12 cellular contexts compared by ENCODE assay signal in genomic region chr11:80702264-80702663, GRCh38.
"Had no signal": no experiment of that assay in that cellular context is flagged by ENCODE, and none has a peak within 500 bp of the region (broad histone marks: within the 10 kb centered on the region; RNA-seq: fewer than 3 reads in every experiment).

No MANE protein-coding gene starts in this region.

- H3K4me3 ChIP-seq: esophagus muscularis mucosa, heart right ventricle, upper lobe of left lung had no signal

- H3K27me3 ChIP-seq: esophagus muscularis mucosa, heart right ventricle, upper lobe of left lung had no signal

- ATAC-seq: activated CD8-positive, alpha-beta T cell treated with anti-CD3 and anti-CD28 coated beads, Interleukin-2, amount 10 ng/mL, durations not matched to agents 7 days and 5 days; heart right ventricle; left ventricle myocardium superior; WTC11 had no signal

- H3K27ac ChIP-seq: esophagus muscularis mucosa, heart right ventricle, upper lobe of left lung had no signal

- H3K9me3 ChIP-seq: upper lobe of left lung had no signal

- H3K36me3 ChIP-seq: esophagus muscularis mucosa, heart right ventricle, upper lobe of left lung had no signal

- DNase-seq: activated CD4-positive, alpha-beta T cell treated with anti-CD3 and anti-CD28 coated beads for 48 hours; activated CD8-positive, alpha-beta T cell treated with anti-CD3 and anti-CD28 coated beads, Interleukin-2, amount 10 ng/mL, durations not matched to agents 7 days and 5 days; activated naive CD4-positive, alpha-beta T cell treated with anti-CD3 and anti-CD28 coated beads for 36 hours; endodermal cell; heart right ventricle; islet precursor cell; left ventricle myocardium superior; stimulated activated CD4-positive, alpha-beta T cell treated with anti-CD3 and anti-CD28 coated beads, Interleukin-15, amount 100 ng/mL, for 24 hours; stimulated activated CD4-positive, alpha-beta T cell treated with anti-CD3 and anti-CD28 coated beads, Interleukin-4, amount 100 ng/mL, for 24 hours; upper lobe of left lung had no signal

- H3K4me1 ChIP-seq: esophagus muscularis mucosa, heart right ventricle, upper lobe of left lung had no signal
